Comparison of ENCODE assay signal across 8 cellular contexts in the genomic region with DNA sequence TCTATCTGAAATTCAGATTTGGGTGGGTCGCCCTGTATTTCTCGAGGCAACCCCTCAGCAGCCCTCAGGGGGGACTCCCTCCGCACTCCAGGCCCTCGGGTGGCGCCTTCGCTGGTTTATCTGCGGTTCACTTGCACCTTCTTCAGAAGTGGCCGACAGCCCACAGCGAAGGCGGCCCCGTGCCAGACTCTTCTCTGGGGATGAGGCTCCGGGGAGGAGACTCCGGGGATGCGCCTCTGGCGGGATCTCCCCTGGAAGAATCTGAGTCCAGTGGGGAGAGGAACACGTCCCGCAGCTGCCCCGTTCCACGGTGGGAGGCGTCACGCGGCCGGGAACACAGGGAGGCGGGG.
DNase-seq lines count a peak whose midpoint lies in the region; ATAC-seq and TF ChIP-seq lines count a peak whose summit lies in the region.

No MANE protein-coding gene starts in this region.

- H3K27ac ChIP-seq in Karpas-422 (ENCODE audit: low read length) (no peak overlapping the region), gastrocnemius medialis (peak overlapping the region in 1 of 4 donors; percentile 19)

- H3K9me3 Mint-ChIP-seq in activated T-helper 2 cell treated with anti-CD3 and anti-CD28 coated beads, Interferon-gamma antibody, Interleukin-2, Interleukin-4, amounts not matched to agents 10 μg/mL and 5 μg/mL and 100 μg/mL, durations not matched to agents 14 hours and 24 hours and 36 hours = no peaks in the 10 kb centered on the region

- H3K79me2 ChIP-seq in Karpas-422 (ENCODE audit: low read length) = no peaks in the 10 kb centered on the region

- no peaks in the 10 kb centered on the region for H3K36me3 Mint-ChIP-seq in activated T-helper 2 cell treated with anti-CD3 and anti-CD28 coated beads, Interferon-gamma antibody, Interleukin-2, Interleukin-4, amounts not matched to agents 10 μg/mL and 5 μg/mL and 100 μg/mL, durations not matched to agents 14 hours and 24 hours and 36 hours (ENCODE audit: low read depth)

- H3K27ac Mint-ChIP-seq in activated T-helper 2 cell treated with anti-CD3 and anti-CD28 coated beads, Interferon-gamma antibody, Interleukin-2, Interleukin-4, amounts not matched to agents 10 μg/mL and 5 μg/mL and 100 μg/mL, durations not matched to agents 14 hours and 24 hours and 36 hours = no peak overlapping the region

- H3K4me2 ChIP-seq in Karpas-422 (ENCODE audit: low read depth, low read length, poor library complexity, severe bottlenecking) = peak overlapping the region; percentile 89

- intact Hi-C loops in activated T-helper 2 cell treated with anti-CD3 and anti-CD28 coated beads, Interferon-gamma antibody, Interleukin-2, Interleukin-4, amounts not matched to agents 10 μg/mL and 5 μg/mL and 100 μg/mL, durations not matched to agents 14 hours and 24 hours and 36 hours (cut with micrococcal nuclease) = loop anchor here (1.0 to 5.0 kb wide), 4 partner anchors 63 to 1020 kb away; a partner anchor contains a TSS
- intact Hi-C loops in left cardiac atrium (cut with DNase I) = loop anchor here in 1 of 2 donors (5.0 kb wide), 1 partner anchor 1120 kb away; a partner anchor contains a TSS
- intact Hi-C loops in gastrocnemius medialis (cut with DNase I; ENCODE audit: low total_unique reads) = loop anchor here (5.0 to 10.0 kb wide), 2 partner anchors 105 to 1017 kb away; a partner anchor contains a TSS

- DNase-seq in ELF-1 (ENCODE audit: low read depth, low spot score) = peak; percentile 38
- no peak for DNase-seq in Karpas-422
- DNase-seq in activated T-helper 2 cell treated with anti-CD3 and anti-CD28 coated beads, Interferon-gamma antibody, Interleukin-2, Interleukin-4, amounts not matched to agents 10 μg/mL and 5 μg/mL and 100 μg/mL, durations not matched to agents 14 hours and 24 hours and 36 hours (ENCODE audit: low spot score) = no peak
- DNase-seq in left cardiac atrium = no peak
- DNase-seq in gastrocnemius medialis = no peak
- DNase-seq in inferior parietal cortex (ENCODE audit: extremely low spot score) = no peak
- no peak for DNase-seq in NCI-H510A treated with DMSO at 0.1 percent for 48 hours (lab: John Stamatoyannopoulos, UW)

- H4K20me1 ChIP-seq in Karpas-422 (ENCODE audit: insufficient read depth, low read depth, low read length) = no peaks in the 10 kb centered on the region

- H2AFZ ChIP-seq in Karpas-422 (ENCODE audit: low read length) = peak overlapping the region; percentile 95

- no peak for TF ChIP-seq CTCF in gastrocnemius medialis (IDR thresholded peaks at IDR 0.05 in 4 of 5, conservative IDR thresholded peaks at IDR 0.05 in 1 of 5)

- H3K36me3 ChIP-seq in Karpas-422 (ENCODE audit: insufficient read depth, low read length) (no peaks in the 10 kb centered on the region), gastrocnemius medialis (no peaks in the 10 kb centered on the region)

- in situ Hi-C loops in gastrocnemius medialis (cut with MboI; ENCODE audit: low sequenced_read_pairs in 4 of 4) = loop anchor here in 1 of 4 donors (10.0 kb wide), 1 partner anchor 1127 kb away; no protein-coding TSS in a partner anchor

- H3K9me3 ChIP-seq in Karpas-422 (ENCODE audit: low read length) (no peaks in the 10 kb centered on the region), gastrocnemius medialis (no peaks in the 10 kb centered on the region)

- TF ChIP-seq POLR2A in gastrocnemius medialis (IDR thresholded peaks at IDR 0.05) = no peak

- no peaks in the 10 kb centered on the region for H3K9me2 ChIP-seq in Karpas-422 (replicated peaks; ENCODE audit: insufficient read depth, low read length)

- peaks cover 3% of the 10 kb centered on the region for H3K4me1 Mint-ChIP-seq in activated T-helper 2 cell treated with anti-CD3 and anti-CD28 coated beads, Interferon-gamma antibody, Interleukin-2, Interleukin-4, amounts not matched to agents 10 μg/mL and 5 μg/mL and 100 μg/mL, durations not matched to agents 14 hours and 24 hours and 36 hours (ENCODE audit: low read depth)

- ATAC-seq in GM21717 (IDR thresholded peaks at IDR 0.05; ENCODE audit: unreplicated experiment) (peak; percentile 39), left cardiac atrium (peak; percentile 46 to 75), gastrocnemius medialis (peak; percentile 35 to 55)

- peak overlapping the region; percentile 70 for H3K9ac ChIP-seq in Karpas-422 (ENCODE audit: low read length)

- peak overlapping the region; percentile 74 for H3K4me3 Mint-ChIP-seq in activated T-helper 2 cell treated with anti-CD3 and anti-CD28 coated beads, Interferon-gamma antibody, Interleukin-2, Interleukin-4, amounts not matched to agents 10 μg/mL and 5 μg/mL and 100 μg/mL, durations not matched to agents 14 hours and 24 hours and 36 hours (ENCODE audit: low read depth)

- peak overlapping the region; percentile 74 for H3K4me3 ChIP-seq in Karpas-422 (ENCODE audit: low read length)
- peak overlapping the region; percentile 64 to 78 (median 66) for H3K4me3 ChIP-seq in gastrocnemius medialis

- H3K4me1 ChIP-seq in Karpas-422 (ENCODE audit: low read length) (peaks cover 16% of the 10 kb centered on the region), gastrocnemius medialis (no peaks in the 10 kb centered on the region)

- H3K27me3 ChIP-seq in Karpas-422 (ENCODE audit: low read length) = no peaks in the 10 kb centered on the region
- no peaks in the 10 kb centered on the region for H3K27me3 ChIP-seq in gastrocnemius medialis

- peaks cover 32% of the 10 kb centered on the region for H3K27me3 Mint-ChIP-seq in activated T-helper 2 cell treated with anti-CD3 and anti-CD28 coated beads, Interferon-gamma antibody, Interleukin-2, Interleukin-4, amounts not matched to agents 10 μg/mL and 5 μg/mL and 100 μg/mL, durations not matched to agents 14 hours and 24 hours and 36 hours (ENCODE audit: low read depth)
